Comparison of ENCODE assay signal across 9 cellular contexts in the genomic region with DNA sequence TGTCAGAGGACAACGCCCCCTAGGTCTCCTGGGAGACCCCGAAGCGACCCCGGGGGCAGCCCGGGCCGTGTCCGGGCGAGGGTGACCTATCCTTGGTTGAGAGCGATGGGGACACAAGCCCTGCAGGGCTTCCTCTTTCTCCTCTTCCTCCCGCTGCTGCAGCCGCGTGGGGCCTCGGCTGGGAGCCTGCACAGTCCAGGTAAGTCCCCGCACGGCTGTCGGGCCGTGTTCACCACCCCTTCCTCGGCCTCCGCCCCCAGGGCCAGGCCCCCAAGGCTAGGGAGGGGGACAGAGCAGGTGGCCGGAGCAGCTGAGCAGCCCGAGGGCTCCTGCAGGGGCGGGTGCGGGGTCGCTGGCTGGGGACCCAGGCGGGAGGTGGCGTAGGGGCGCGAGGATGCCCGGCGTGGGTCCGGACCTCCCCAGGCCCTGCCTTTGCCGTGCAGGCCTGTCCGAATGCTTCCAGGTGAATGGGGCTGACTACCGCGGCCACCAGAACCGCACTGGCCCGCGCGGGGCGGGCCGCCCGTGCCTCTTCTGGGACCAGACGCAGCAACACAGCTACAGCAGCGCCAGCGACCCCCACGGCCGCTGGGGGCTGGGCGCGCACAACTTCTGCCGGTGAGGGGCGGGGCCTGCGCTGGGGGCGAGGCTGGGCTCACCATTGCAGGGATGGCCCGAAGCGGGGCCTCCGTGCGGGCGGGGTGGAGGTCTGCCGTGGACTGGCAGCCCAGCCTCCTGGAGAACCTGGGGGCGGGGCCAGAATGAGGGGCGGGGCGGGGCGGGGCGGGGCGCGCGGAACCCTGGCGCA. TPM values are rescaled to one million over a fixed set of nuclear protein-coding genes. Genes with fewer than 3 reads are reported as not detected.
DNase-seq lines count a peak whose midpoint lies in the region; ATAC-seq, FAIRE-seq and TF ChIP-seq lines count a peak whose summit lies in the region.
"Had no signal": no experiment of that assay in that cellular context is flagged by ENCODE, and none has a peak within 500 bp of the region (broad histone marks: within the 10 kb centered on the region; RNA-seq: fewer than 3 reads in every experiment).

No MANE protein-coding gene starts in this region.

- peaks cover 37% of the 10 kb centered on the region for H3K27me3 ChIP-seq in AG04450 (ENCODE audit: control insufficient read depth, insufficient read depth, low read length)
- no peaks in the 10 kb centered on the region for H3K27me3 ChIP-seq in WERI-Rb-1 (ENCODE audit: insufficient read depth, low read depth, severe bottlenecking)
- H3K27me3 ChIP-seq in osteoblast (ENCODE audit: insufficient read depth, low read length): peaks cover 58% of the 10 kb centered on the region

- DNase-seq in AG04450 (ENCODE audit: low read depth, low spot score) (no peak), GM18507 (ENCODE audit: extremely low spot score, insufficient read length, low read depth) (no peak), NCI-H345 treated with DMSO at 0.1 percent for 48 hours (lab: John Stamatoyannopoulos, UW; ENCODE audit: unreplicated experiment) (peak; percentile 68), WERI-Rb-1 (peak; percentile 97), osteoblast (ENCODE audit: insufficient read length, low spot score, missing footprints) (peak; percentile 94), NCI-H2029 (lab: John Stamatoyannopoulos, UW) (no peak)
- peak; percentile 46 for DNase-seq in effector CD4-positive, alpha-beta T cell

- CTCF ChIA-PET in AG04450 (lab: Charles Lee): interaction anchor here (1.3 kb wide), 1 partner anchor 37 kb away, joined by 6 read pairs; no protein-coding TSS in a partner anchor

- peaks cover 1% of the 10 kb centered on the region for H3K4me1 ChIP-seq in osteoblast (ENCODE audit: insufficient read depth, low read length)

- peak; percentile 21 for FAIRE-seq in GM18507 (lab: Jason Lieb, UNC)
- FAIRE-seq: frontal cortex had no signal

- no peak for ATAC-seq in HG03565 (IDR thresholded peaks at IDR 0.05; ENCODE audit: unreplicated experiment)

- H4K20me1 ChIP-seq in osteoblast (ENCODE audit: insufficient read depth, low read length): peaks cover 4% of the 10 kb centered on the region

- peaks cover 25% of the 10 kb centered on the region for H3K36me3 ChIP-seq in WERI-Rb-1
- H3K36me3 ChIP-seq in osteoblast (ENCODE audit: insufficient read depth, low read length): no peaks in the 10 kb centered on the region

- H2AFZ ChIP-seq in osteoblast (ENCODE audit: low read length): no peak overlapping the region

- H3K9me3 ChIP-seq in AG04450 (ENCODE audit: control insufficient read depth, insufficient read depth, low read length): peaks cover 4% of the 10 kb centered on the region; the same call in 1 of the 2 replicates
- H3K9me3 ChIP-seq in WERI-Rb-1 (ENCODE audit: severe bottlenecking): peaks cover 3% of the 10 kb centered on the region
- H3K9me3 ChIP-seq in osteoblast (ENCODE audit: low read depth, low read length): no peaks in the 10 kb centered on the region

- POLR2A ChIA-PET in AG04450 (lab: Yijun Ruan, JAX): no interaction called here

- H3K79me2 ChIP-seq in osteoblast (ENCODE audit: insufficient read depth, low read length): no peaks in the 10 kb centered on the region

- H3K4me3 ChIP-seq in AG04450 (ENCODE audit: low read depth, low read length) (peak overlapping the region; percentile 41), WERI-Rb-1 (ENCODE audit: low read depth, low read length) (peak overlapping the region; percentile 62), osteoblast (ENCODE audit: insufficient read depth, low read length) (no peak overlapping the region)

- TF ChIP-seq CTCF in AG04450 (IDR thresholded peaks at IDR 0.05; ENCODE audit: low read depth, low read length) (no peak), WERI-Rb-1 (IDR thresholded peaks at IDR 0.05; ENCODE audit: low read depth, low read length) (no peak), osteoblast (IDR thresholded peaks at IDR 0.05; ENCODE audit: extremely low read depth, low read depth, low read length) (no peak)

- H3K27ac ChIP-seq in AG04450 (ENCODE audit: low read depth, low read length) (no peak overlapping the region), WERI-Rb-1 (peak overlapping the region; percentile 87), osteoblast (ENCODE audit: low read depth, low read length) (no peak overlapping the region)

- H3K4me2 ChIP-seq in osteoblast (ENCODE audit: insufficient read depth, low read length): no peak overlapping the region

RNA-seq across cellular contexts. Expression of gene KREMEN2, which starts 0.5 kb away (rescaled TPM):
- 0.04 TPM in 1 of 2 replicates, not detected in the other for polyA plus RNA-seq in AG04450 (2011; rRNA removed)
- not detected in 2 replicates for polyA minus RNA-seq in AG04450 (2011; rRNA and poly(A)+ RNA removed)
- not detected in 2 replicates for total RNA-seq in osteoblast
- total RNA-seq: frontal cortex had no signal

RNA-seq across cellular contexts. Expression of gene PAQR4, which starts 4.5 kb away (rescaled TPM):
- polyA plus RNA-seq in AG04450 (2011; rRNA removed): 1.2 and 1.9 TPM in 2 replicates
- polyA minus RNA-seq in AG04450 (2011; rRNA and poly(A)+ RNA removed): 1.5 and 1.7 TPM in 2 replicates
- 1.5 and 1.8 TPM in 2 replicates for total RNA-seq in osteoblast

RNA-seq across cellular contexts. Expression of gene PKMYT1, which starts 15.6 kb away (rescaled TPM):
- 1.2 and 1.3 TPM in 2 replicates for polyA plus RNA-seq in AG04450 (2011; rRNA removed)
- polyA minus RNA-seq in AG04450 (2011; rRNA and poly(A)+ RNA removed): 0.48 and 1.4 TPM in 2 replicates
- 1.4 and 2.1 TPM in 2 replicates for total RNA-seq in osteoblast

RNA-seq across cellular contexts. Expression of gene CLDN9, which starts 48.1 kb away (rescaled TPM):
- not detected in 2 replicates for polyA plus RNA-seq in AG04450 (2011; rRNA removed)
- polyA minus RNA-seq in AG04450 (2011; rRNA and poly(A)+ RNA removed): not detected in 2 replicates
- total RNA-seq in osteoblast: not detected in 2 replicates
- total RNA-seq: frontal cortex had no signal

RNA-seq across cellular contexts. Expression of gene FLYWCH1, which starts 52.9 kb away (rescaled TPM):
- 15.1 and 19.8 TPM in 2 replicates for polyA plus RNA-seq in AG04450 (2011; rRNA removed)
- polyA minus RNA-seq in AG04450 (2011; rRNA and poly(A)+ RNA removed): 14.2 and 17.9 TPM in 2 replicates
- 48.3 and 56.5 TPM in 2 replicates for total RNA-seq in osteoblast

Comparison
In these comparisons a context has a peak if more than half of its experiments do, and no peak if none do; other contexts are left out.
1. DNase-seq: peak in NCI-H345 treated with DMSO at 0.1 percent for 48 hours (single experiment), WERI-Rb-1 (single experiment), effector CD4-positive, alpha-beta T cell (single experiment) and osteoblast (single experiment); none in AG04450 (single experiment), GM18507 (single experiment) and NCI-H2029 (single experiment).